ENCODE assay signal across 1 cellular context in the genomic region with DNA sequence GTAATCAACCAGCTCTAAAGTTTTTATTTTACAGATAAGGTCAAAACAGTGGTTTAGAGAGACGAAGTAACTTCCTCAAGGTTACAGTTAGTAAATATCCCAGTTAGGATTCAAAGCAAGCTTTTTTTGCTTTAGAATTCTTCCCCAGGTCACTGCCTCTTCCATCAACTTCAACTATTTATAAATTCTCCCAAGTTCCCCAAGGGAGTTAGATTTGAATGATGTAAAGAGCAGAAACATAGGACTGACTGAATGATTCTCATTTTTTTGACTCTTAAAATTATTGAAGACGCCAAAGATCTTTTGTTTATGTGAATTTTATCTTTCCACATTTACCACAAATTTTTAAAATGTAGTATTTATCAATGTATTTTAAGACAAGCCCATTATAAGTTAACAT.
TF ChIP-seq lines count a peak whose summit lies in the region.

No MANE protein-coding gene starts in this region.

TF ChIP-seq in GM23338, 12 proteins besides CTCF, POLR2A, EP300 and RAD21:
- TF ChIP-seq JUNB (IDR thresholded peaks at IDR 0.05; ENCODE audit: unreplicated experiment) (no peak), EZH2 (IDR thresholded peaks at IDR 0.05; ENCODE audit: low read depth, unreplicated experiment) (no peak), ZNF114 (CRISPR knock-in tag; IDR thresholded peaks at IDR 0.05) (no peak), NANOG (IDR thresholded peaks at IDR 0.05; ENCODE audit: borderline replicate concordance) (no peak), POLR2AphosphoS5 (IDR thresholded peaks at IDR 0.05; ENCODE audit: low read depth) (no peak)
- TF ChIP-seq, protein P1, sequence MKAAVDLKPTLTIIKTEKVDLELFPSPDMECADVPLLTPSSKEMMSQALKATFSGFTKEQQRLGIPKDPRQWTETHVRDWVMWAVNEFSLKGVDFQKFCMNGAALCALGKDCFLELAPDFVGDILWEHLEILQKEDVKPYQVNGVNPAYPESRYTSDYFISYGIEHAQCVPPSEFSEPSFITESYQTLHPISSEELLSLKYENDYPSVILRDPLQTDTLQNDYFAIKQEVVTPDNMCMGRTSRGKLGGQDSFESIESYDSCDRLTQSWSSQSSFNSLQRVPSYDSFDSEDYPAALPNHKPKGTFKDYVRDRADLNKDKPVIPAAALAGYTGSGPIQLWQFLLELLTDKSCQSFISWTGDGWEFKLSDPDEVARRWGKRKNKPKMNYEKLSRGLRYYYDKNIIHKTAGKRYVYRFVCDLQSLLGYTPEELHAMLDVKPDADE (IDR thresholded peaks at IDR 0.05) = no peak
